ENCODE assay signal across 22 cellular contexts in genomic region chr16:64974381-64974780, GRCh38.
"Had no signal": no experiment of that assay in that cellular context is flagged by ENCODE, and none has a peak within 500 bp of the region (broad histone marks: within the 10 kb centered on the region; RNA-seq: fewer than 3 reads in every experiment).

No MANE protein-coding gene starts in this region.

- H3K4me1 Mint-ChIP-seq: naive thymus-derived CD8-positive, alpha-beta T cell; stimulated activated memory B cell treated with anti-CD40 and anti-IgM and Interleukin-4, amounts not matched to agents 10 μg/mL and 1 μg/mL and 100 μg/mL, for 72 hours had no signal

- H3K27ac Mint-ChIP-seq: naive thymus-derived CD8-positive, alpha-beta T cell; stimulated activated memory B cell treated with anti-CD40 and anti-IgM and Interleukin-4, amounts not matched to agents 10 μg/mL and 1 μg/mL and 100 μg/mL, for 72 hours; stimulated activated naive CD8-positive, alpha-beta T cell treated with anti-CD3 and anti-CD28 coated beads, Interleukin-15, Interleukin-2, amounts not matched to agents 100 ng/mL and 50 ng/mL, for 24 hours had no signal

- ATAC-seq: esophagus mucosa; gastrocnemius medialis; mucosa of descending colon; naive thymus-derived CD8-positive, alpha-beta T cell; psoas muscle; right lobe of liver; stimulated activated memory B cell treated with anti-CD40 and anti-IgM and Interleukin-4, amounts not matched to agents 10 μg/mL and 1 μg/mL and 100 μg/mL, for 72 hours; upper lobe of right lung had no signal

- H3K36me3 Mint-ChIP-seq: naive thymus-derived CD8-positive, alpha-beta T cell; stimulated activated memory B cell treated with anti-CD40 and anti-IgM and Interleukin-4, amounts not matched to agents 10 μg/mL and 1 μg/mL and 100 μg/mL, for 72 hours had no signal

- H3K36me3 ChIP-seq: gastrocnemius medialis, right lobe of liver had no signal

- H3K4me1 ChIP-seq: gastrocnemius medialis, left ventricle myocardium inferior, psoas muscle, right lobe of liver, testis, upper lobe of right lung, vagina had no signal

- H3K9me3 ChIP-seq: gastrocnemius medialis, left ventricle myocardium inferior, mucosa of descending colon, psoas muscle, right lobe of liver, testis, tibial nerve, upper lobe of right lung, vagina had no signal

- H3K9me3 Mint-ChIP-seq: stimulated activated memory B cell treated with anti-CD40 and anti-IgM and Interleukin-4, amounts not matched to agents 10 μg/mL and 1 μg/mL and 100 μg/mL, for 72 hours had no signal

- H3K4me3 Mint-ChIP-seq: naive thymus-derived CD8-positive, alpha-beta T cell; stimulated activated memory B cell treated with anti-CD40 and anti-IgM and Interleukin-4, amounts not matched to agents 10 μg/mL and 1 μg/mL and 100 μg/mL, for 72 hours; stimulated activated naive CD8-positive, alpha-beta T cell treated with anti-CD3 and anti-CD28 coated beads, Interleukin-15, Interleukin-2, amounts not matched to agents 100 ng/mL and 50 ng/mL, for 24 hours had no signal

- H3K4me3 ChIP-seq: gastrocnemius medialis, left ventricle myocardium inferior, lung, mucosa of descending colon, psoas muscle, right lobe of liver, spleen, testis, tibial nerve, upper lobe of right lung, vagina had no signal

- H3K27me3 ChIP-seq: gastrocnemius medialis, right lobe of liver, spleen, testis, tibial nerve, upper lobe of right lung, vagina had no signal

- H3K27me3 Mint-ChIP-seq: naive thymus-derived CD8-positive, alpha-beta T cell; stimulated activated memory B cell treated with anti-CD40 and anti-IgM and Interleukin-4, amounts not matched to agents 10 μg/mL and 1 μg/mL and 100 μg/mL, for 72 hours; stimulated activated naive CD8-positive, alpha-beta T cell treated with anti-CD3 and anti-CD28 coated beads, Interleukin-15, Interleukin-2, amounts not matched to agents 100 ng/mL and 50 ng/mL, for 24 hours had no signal

- H3K27ac ChIP-seq: gastrocnemius medialis, left ventricle myocardium inferior, psoas muscle, right lobe of liver, spleen, testis, tibial nerve, upper lobe of right lung, vagina had no signal

- DNase-seq: effector memory CD4-positive, alpha-beta T cell; gastrocnemius medialis; islet precursor cell; left ventricle myocardium inferior; mesenchymal stem cell; mucosa of descending colon; naive thymus-derived CD8-positive, alpha-beta T cell; psoas muscle; retina; right lobe of liver; spleen; stimulated activated CD4-positive, alpha-beta T cell treated with anti-CD3 and anti-CD28 coated beads, Interleukin-15, amount 100 ng/mL, for 24 hours; stimulated activated CD4-positive, alpha-beta T cell treated with anti-CD3 and anti-CD28 coated beads, Interleukin-1b, Interleukin-23, amount 100 ng/mL, for 48 hours; stimulated activated CD4-positive, alpha-beta T cell treated with anti-CD3 and anti-CD28 coated beads, Interleukin-4, amount 100 ng/mL, for 24 hours; testis; upper lobe of right lung had no signal
